Comparison of ENCODE assay signal across 8 cellular contexts in genomic region chr19:294819-295686, GRCh38. TPM values are rescaled to one million over a fixed set of nuclear protein-coding genes. Genes with fewer than 3 reads are reported as not detected.
A peak's percentile ranks its signal among the peaks of the same experiment; 100 is the strongest.
DNase-seq lines count a peak whose midpoint lies in the region; ATAC-seq and TF ChIP-seq lines count a peak whose summit lies in the region.

No MANE protein-coding gene starts in this region.

- H3K4me3 ChIP-seq in right lobe of liver, result no peak overlapping the region

- intact Hi-C loops in right lobe of liver (cut with DNase I), result no loop called here

- no peaks in the 10 kb centered on the region for H3K36me3 Mint-ChIP-seq in HFFc6 (ENCODE audit: low read depth)
- H3K36me3 Mint-ChIP-seq in chondrocyte (ENCODE audit: low read depth), result no peaks in the 10 kb centered on the region

- ATAC-seq in right lobe of liver (peak; percentile 52 to 77 (median 74)), GM21515 (IDR thresholded peaks at IDR 0.05; ENCODE audit: unreplicated experiment) (no peak)

- H3K27ac ChIP-seq in VCaP (peak overlapping the region; percentile 47), right lobe of liver (no peak overlapping the region)

- H3K9me3 Mint-ChIP-seq in HFFc6, result no peaks in the 10 kb centered on the region
- no peaks in the 10 kb centered on the region for H3K9me3 Mint-ChIP-seq in chondrocyte (ENCODE audit: low read depth)

- H3K4me3 Mint-ChIP-seq in HFFc6, result no peak overlapping the region; the same call in 1 of the 2 replicates
- H3K4me3 Mint-ChIP-seq in chondrocyte (ENCODE audit: unreplicated experiment), result peak overlapping the region; percentile 9

- H3K27ac Mint-ChIP-seq in HFFc6 (no peak overlapping the region), chondrocyte (ENCODE audit: unreplicated experiment) (no peak overlapping the region)

- TF ChIP-seq POLR2A in right lobe of liver (IDR thresholded peaks at IDR 0.05), result no peak

- H3K27me3 Mint-ChIP-seq in HFFc6 (ENCODE audit: insufficient read depth), result peaks cover 14% of the 10 kb centered on the region
- H3K27me3 Mint-ChIP-seq in chondrocyte (ENCODE audit: low read depth), result peaks cover 18% of the 10 kb centered on the region

- H3K4me1 Mint-ChIP-seq in HFFc6 (ENCODE audit: low read depth) (peaks cover 13% of the 10 kb centered on the region), chondrocyte (ENCODE audit: low read depth) (peaks cover 31% of the 10 kb centered on the region)

- peaks cover 7 to 16% of the 10 kb centered on the region in 2 donors for H3K27me3 ChIP-seq in right lobe of liver

- TF ChIP-seq CTCF in HFFc6 (IDR thresholded peaks at IDR 0.05) (peak; percentile 81), VCaP (conservative IDR thresholded peaks at IDR 0.05) (peak; percentile 33; the same call in 1 of the 2 replicates), chondrocyte (IDR thresholded peaks at IDR 0.05) (peak; percentile 87), right lobe of liver (IDR thresholded peaks at IDR 0.05) (peak; percentile 46 to 65 (median 62))

- DNase-seq in Ammon's horn (ENCODE audit: low spot score) (peak; percentile 43), HFFc6 (no peak), chondrocyte (ENCODE audit: low spot score) (peak; percentile 85), right lobe of liver (peak in 1 of 3 donors; percentile 46), putamen (ENCODE audit: low spot score) (no peak)
- DNase-seq in stimulated activated CD8-positive, alpha-beta memory T cell treated with anti-CD3 and anti-CD28 coated beads, Interleukin-7, amount 100 ng/mL, for 24 hours (ENCODE audit: low read depth), result peak; percentile 21

- H3K9me3 ChIP-seq in right lobe of liver, result no peaks in the 10 kb centered on the region

- H3K36me3 ChIP-seq in right lobe of liver, result no peaks in the 10 kb centered on the region

- no peaks in the 10 kb centered on the region for H3K4me1 ChIP-seq in right lobe of liver

- 28% methylated on average over 7 of the region's 43 CpGs for WGBS in right lobe of liver (ENCODE audit: insufficient coverage, low coverage, low lambda C conversion rate, missing lambda C conversion rate)

RNA-seq across cellular contexts. Expression of gene PLPP2, which starts 3.9 kb away (rescaled TPM):
- 10 to 100 TPM in 2 of 6 experiments, 1 to 10 TPM in 4; 3.5 to 15.0 (median 4.2) TPM for total RNA-seq in HFFc6 (2021; fragmentation: NEBNext Ultra II Directional; extraction: Animal tissue kit (Norgen Biotek cat#: 25700))
- total RNA-seq in chondrocyte (0.36 to 4.1 TPM (median 3.0 TPM) in 3 replicates), right lobe of liver (1 to 10 TPM in 5 of 6 experiments, under 1 TPM in 1; 0.83 to 2.7 (median 1.8) TPM)

RNA-seq across cellular contexts. Expression of gene MIER2, which starts 49.5 kb away (rescaled TPM):
- total RNA-seq in HFFc6 (2021; fragmentation: NEBNext Ultra II Directional; extraction: Animal tissue kit (Norgen Biotek cat#: 25700)), result 10 to 100 TPM; 31.7 to 42.2 (median 33.4) TPM
- total RNA-seq in chondrocyte (40.2 to 44.5 TPM (median 42.4 TPM) in 3 replicates), right lobe of liver (1 to 10 TPM; 3.1 to 7.3 (median 4.5) TPM)

Comparison
In these comparisons a context has a peak if more than half of its experiments do, and no peak if none do; other contexts are left out.
1. DNase-seq: peak in Ammon's horn (single experiment), chondrocyte (single experiment) and stimulated activated CD8-positive, alpha-beta memory T cell treated with anti-CD3 and anti-CD28 coated beads, Interleukin-7, amount 100 ng/mL, for 24 hours (single experiment); none in HFFc6 (single experiment) and putamen (single experiment).
2. CTCF ChIP-seq: peak in every context shown above with its lines; median percentile 87 in chondrocyte; 81 in HFFc6; 62 in right lobe of liver; 33 in VCaP.